In the genomic region with DNA sequence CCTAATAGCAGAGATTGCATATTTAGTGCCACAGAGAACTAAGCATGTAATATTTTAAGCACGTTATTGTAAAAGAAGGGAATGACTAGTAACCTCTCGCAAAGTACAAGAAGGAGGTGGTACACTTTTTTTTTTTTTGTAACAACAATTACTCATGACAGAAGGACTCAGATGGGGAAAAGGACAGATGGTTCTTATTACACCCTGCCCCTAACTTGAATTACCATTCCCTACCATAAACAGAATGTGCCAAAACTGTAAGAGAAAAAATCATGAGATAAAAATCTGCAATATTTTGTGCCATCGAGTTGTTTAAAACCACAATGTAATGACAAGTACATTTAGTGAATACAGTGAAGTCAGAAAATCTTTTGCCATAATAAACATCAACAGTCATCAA, we compare ENCODE assay signal across 22 cellular contexts. TPM values are rescaled to one million over a fixed set of nuclear protein-coding genes. Genes with fewer than 3 reads are reported as not detected.
A peak's percentile ranks its signal among the peaks of the same experiment; 100 is the strongest.
DNase-seq lines count a peak whose midpoint lies in the region; ATAC-seq, FAIRE-seq and TF ChIP-seq lines count a peak whose summit lies in the region.
"Had no signal": no experiment of that assay in that cellular context is flagged by ENCODE, and none has a peak within 500 bp of the region (broad histone marks: within the 10 kb centered on the region; RNA-seq: fewer than 3 reads in every experiment).

No MANE protein-coding gene starts in this region.

- H3F3A ChIP-seq in Loucy (ENCODE audit: low read depth), result no peaks in the 10 kb centered on the region

- no peak overlapping the region for H3K4me3 ChIP-seq in Loucy (ENCODE audit: low read length, poor library complexity, severe bottlenecking)
- no peak overlapping the region for H3K4me3 ChIP-seq in cardiac fibroblast (replicated peaks in 1 of 2; ENCODE audit: low read depth in 2 of 2, low read length in 2 of 2)
- no peak overlapping the region for H3K4me3 ChIP-seq in pancreas
- H3K4me3 ChIP-seq: gastrocnemius medialis, smooth muscle cell, uterus had no signal

- 0 out of 2 replicates have a peak overlapping the region, but pooled peaks have one; percentile 7 for H2AFZ ChIP-seq in Loucy (ENCODE audit: low read length)

- ATAC-seq in Right ventricle myocardium inferior (no peak), HG02642 (IDR thresholded peaks at IDR 0.05; ENCODE audit: poor library complexity, unreplicated experiment) (no peak), pancreas (no peak)
- ATAC-seq: activated CD4-positive, CD25-positive, alpha-beta regulatory T cell treated with anti-CD3 and anti-CD28 coated beads, Interleukin-2, amount 50 U/mL, for 24 hours; gastrocnemius medialis; T-helper 17 cell had no signal

- H3K27me3 ChIP-seq in Loucy (ENCODE audit: insufficient read depth, low read length, poor library complexity, severe bottlenecking) (no peaks in the 10 kb centered on the region), pancreas (no peaks in the 10 kb centered on the region)
- H3K27me3 ChIP-seq: gastrocnemius medialis, uterus had no signal

- no peak overlapping the region for H3K27ac ChIP-seq in pancreas
- H3K27ac ChIP-seq: gastrocnemius medialis, uterus had no signal

- H3K4me2 ChIP-seq in Loucy (ENCODE audit: low read depth, low read length, poor library complexity, severe bottlenecking), result peak overlapping the region; percentile 0
- H3K4me2 ChIP-seq: smooth muscle cell had no signal

- no peak for FAIRE-seq in pancreas (lab: Jason Lieb, UNC)

- H3K9ac ChIP-seq in Loucy (ENCODE audit: low read depth, low read length, poor library complexity, severe bottlenecking), result no peak overlapping the region

- H3K4me1 ChIP-seq in Loucy (ENCODE audit: insufficient read depth, low read length, poor library complexity, severe bottlenecking) (peaks cover 33% of the 10 kb centered on the region), pancreas (no peaks in the 10 kb centered on the region)
- H3K4me1 ChIP-seq: gastrocnemius medialis, uterus had no signal

- H3K9me3 ChIP-seq in Loucy (ENCODE audit: insufficient read depth, low read depth, low read length), result no peaks in the 10 kb centered on the region
- H3K9me3 ChIP-seq in pancreas, result no peaks in the 10 kb centered on the region
- H3K9me3 ChIP-seq: gastrocnemius medialis, uterus had no signal

- DNase-seq in Daoy (ENCODE audit: low read depth) (peak; percentile 9), cardiac fibroblast (ENCODE audit: low read depth in 2 of 2) (peak; percentile 16 to 82), non-pigmented ciliary epithelial cell (ENCODE audit: low read depth) (peak; percentile 37), Right ventricle myocardium inferior (ENCODE audit: missing footprints) (no peak), germinal center (ENCODE audit: low spot score) (no peak), pancreas (no peak)
- DNase-seq: activated CD8-positive, alpha-beta memory T cell treated with anti-CD3 and anti-CD28 coated beads, Interleukin-2, amount 50 U/mL, for 4 hours; activated naive CD4-positive, alpha-beta T cell; DMS79 treated with DMSO at 0.1 percent for 48 hours; effector CD8-positive, alpha-beta T cell; gastrocnemius medialis; islet precursor cell; MM.1S; occipital lobe; RPMI8226; stimulated activated naive CD4-positive, alpha-beta T cell treated with Interleukin-2 at 50 U/mL for 16 hours; T-helper 17 cell; uterus had no signal

- no peaks in the 10 kb centered on the region for H3K36me3 ChIP-seq in Loucy (ENCODE audit: insufficient read depth, low read length)
- H3K36me3 ChIP-seq in pancreas, result no peaks in the 10 kb centered on the region
- H3K36me3 ChIP-seq: gastrocnemius medialis, uterus had no signal

- no peak for TF ChIP-seq CTCF in Loucy (conservative IDR thresholded peaks at IDR 0.05; ENCODE audit: low read length)
- no peak for TF ChIP-seq CTCF in cardiac fibroblast (IDR thresholded peaks at IDR 0.05; ENCODE audit: low read depth, low read length)
- TF ChIP-seq CTCF in pancreas (IDR thresholded peaks at IDR 0.05), result no peak

- intact Hi-C loops in Right ventricle myocardium inferior (cut with DNase I) (no loop called here), pancreas (cut with DNase I) (no loop called here)

- WGBS in pancreas, 2 donors, result 75 to 80% methylated on average over 3 of the region's 3 CpGs

- no peaks in the 10 kb centered on the region for H4K20me1 ChIP-seq in Loucy (ENCODE audit: insufficient read depth, low read length, poor library complexity, severe bottlenecking)

- H3K79me2 ChIP-seq in Loucy (ENCODE audit: insufficient read depth, low read length), result no peaks in the 10 kb centered on the region

- H3K9me2 ChIP-seq in Loucy (replicated peaks; ENCODE audit: low read depth, low read length), result no peaks in the 10 kb centered on the region

RNA-seq across cellular contexts. Expression of gene RAPGEF2, which starts 33.0 kb away (rescaled TPM):
- 9.1 and 12.2 TPM in 2 replicates for total RNA-seq in Daoy (2014; rRNA removed; shearing (Covaris generic))
- total RNA-seq in Right ventricle myocardium inferior, result 42.8 TPM
- 10 to 100 TPM; 10.9 to 27.5 (median 15.0) TPM for total RNA-seq in pancreas
- 1 to 10 TPM; 4.3 to 8.2 TPM for polyA plus RNA-seq in pancreas

Comparison
In these comparisons a context has a peak if more than half of its experiments do, and no peak if none do; other contexts are left out.
1. DNase-seq: peak in Daoy (single experiment), cardiac fibroblast (2 of 2) and non-pigmented ciliary epithelial cell (single experiment); none in Right ventricle myocardium inferior (single experiment), germinal center (single experiment) and pancreas (0 of 6).